ENCODE assay signal across 24 cellular contexts in the genomic region with DNA sequence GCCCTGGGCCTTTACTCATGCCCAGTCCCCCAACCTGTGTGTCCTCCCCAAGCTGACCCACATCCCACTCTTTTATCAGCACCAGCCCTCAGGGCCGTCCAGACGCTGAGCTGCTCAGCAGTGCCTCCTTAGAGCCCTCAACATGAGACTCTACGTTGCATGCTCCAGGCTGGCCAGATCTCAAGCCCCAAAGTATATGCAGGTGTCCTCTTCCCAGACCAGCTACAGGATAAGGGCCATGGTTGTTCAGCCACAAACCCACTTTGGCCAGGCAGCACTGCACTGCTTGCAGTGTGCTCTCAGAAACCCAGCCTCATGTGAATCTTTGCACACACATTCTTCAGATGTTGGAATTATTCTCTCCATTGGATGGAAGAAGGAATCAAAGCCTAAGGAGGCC.
"Had no signal": no experiment of that assay in that cellular context is flagged by ENCODE, and none has a peak within 500 bp of the region (broad histone marks: within the 10 kb centered on the region; RNA-seq: fewer than 3 reads in every experiment).

No MANE protein-coding gene starts in this region.

- H3K79me2 ChIP-seq: parathyroid adenoma had no signal

- H3K9ac ChIP-seq: parathyroid adenoma had no signal

- H3K9me3 ChIP-seq: psoas muscle, right lobe of liver, sigmoid colon, stomach, thoracic aorta, thyroid gland, transverse colon, upper lobe of right lung, uterus had no signal

- H3K36me3 ChIP-seq: right lobe of liver, sigmoid colon, stomach, thoracic aorta, thyroid gland, transverse colon, upper lobe of right lung, uterus had no signal

- H3K27ac ChIP-seq: parathyroid adenoma, psoas muscle, right lobe of liver, sigmoid colon, stomach, thoracic aorta, thyroid gland, transverse colon, upper lobe of right lung, uterus had no signal

- FAIRE-seq: small intestine had no signal

- H3K27me3 ChIP-seq: right lobe of liver, sigmoid colon, stomach, thyroid gland, upper lobe of right lung, uterus had no signal

- H3K9me3 Mint-ChIP-seq: naive B cell; naive thymus-derived CD8-positive, alpha-beta T cell; nephron progenitor cell; neural crest cell; stimulated activated effector memory CD8-positive, alpha-beta T cell treated with anti-CD3 and anti-CD28 coated beads, Interleukin-12 subunit alpha, Interleukin-12 subunit beta, amount 100 ng/mL, for 72 hours; stimulated activated naive B cell treated with anti-CD40 and anti-IgM and Interleukin-4, amounts not matched to agents 10 μg/mL and 1 μg/mL and 100 μg/mL, for 72 hours; stimulated activated naive CD8-positive, alpha-beta T cell treated with anti-CD3 and anti-CD28 coated beads, Interleukin-15, Interleukin-2, amounts not matched to agents 100 ng/mL and 50 ng/mL, for 24 hours; type B pancreatic cell had no signal

- H3K4me3 ChIP-seq: psoas muscle, right lobe of liver, sigmoid colon, stomach, thoracic aorta, thyroid gland, transverse colon, upper lobe of right lung, uterus had no signal

- ATAC-seq: psoas muscle; right cardiac atrium; right lobe of liver; stimulated activated effector memory CD8-positive, alpha-beta T cell treated with anti-CD3 and anti-CD28 coated beads, Interleukin-12 subunit alpha, Interleukin-12 subunit beta, amount 100 ng/mL, for 72 hours; stimulated activated naive B cell treated with anti-CD40 and anti-IgM and Interleukin-4, amounts not matched to agents 10 μg/mL and 1 μg/mL and 100 μg/mL, for 72 hours; upper lobe of right lung had no signal

- H3K27ac Mint-ChIP-seq: nephron progenitor cell; progenitor cell of endocrine pancreas; stimulated activated effector memory CD8-positive, alpha-beta T cell treated with anti-CD3 and anti-CD28 coated beads, Interleukin-12 subunit alpha, Interleukin-12 subunit beta, amount 100 ng/mL, for 72 hours; stimulated activated naive B cell treated with anti-CD40 and anti-IgM and Interleukin-4, amounts not matched to agents 10 μg/mL and 1 μg/mL and 100 μg/mL, for 72 hours; stimulated activated naive CD8-positive, alpha-beta T cell treated with anti-CD3 and anti-CD28 coated beads, Interleukin-15, Interleukin-2, amounts not matched to agents 100 ng/mL and 50 ng/mL, for 24 hours; type B pancreatic cell had no signal

- H3K4me3 Mint-ChIP-seq: naive thymus-derived CD8-positive, alpha-beta T cell; nephron progenitor cell; neural crest cell; stimulated activated effector memory CD8-positive, alpha-beta T cell treated with anti-CD3 and anti-CD28 coated beads, Interleukin-12 subunit alpha, Interleukin-12 subunit beta, amount 100 ng/mL, for 72 hours; stimulated activated naive B cell treated with anti-CD40 and anti-IgM and Interleukin-4, amounts not matched to agents 10 μg/mL and 1 μg/mL and 100 μg/mL, for 72 hours; stimulated activated naive CD8-positive, alpha-beta T cell treated with anti-CD3 and anti-CD28 coated beads, Interleukin-15, Interleukin-2, amounts not matched to agents 100 ng/mL and 50 ng/mL, for 24 hours; type B pancreatic cell had no signal

- H3K36me3 Mint-ChIP-seq: naive B cell; naive thymus-derived CD8-positive, alpha-beta T cell; stimulated activated effector memory CD8-positive, alpha-beta T cell treated with anti-CD3 and anti-CD28 coated beads, Interleukin-12 subunit alpha, Interleukin-12 subunit beta, amount 100 ng/mL, for 72 hours; stimulated activated naive B cell treated with anti-CD40 and anti-IgM and Interleukin-4, amounts not matched to agents 10 μg/mL and 1 μg/mL and 100 μg/mL, for 72 hours; type B pancreatic cell had no signal

- H3K4me1 ChIP-seq: parathyroid adenoma had no signal

- DNase-seq: naive B cell; occipital lobe; psoas muscle; right cardiac atrium; right lobe of liver; sigmoid colon; small intestine; stimulated activated CD4-positive, alpha-beta T cell treated with anti-CD3 and anti-CD28 coated beads, Interleukin-2, amount 100 ng/mL, for 48 hours; stimulated activated naive B cell treated with anti-CD40 and anti-IgM and Interleukin-4, amounts not matched to agents 10 μg/mL and 1 μg/mL and 100 μg/mL, for 72 hours; stimulated activated naive CD4-positive, alpha-beta T cell treated with Interleukin-2 at 50 U/mL for 16 hours; stomach; thyroid gland; transverse colon; upper lobe of right lung; uterus had no signal

- H2AFZ ChIP-seq: parathyroid adenoma had no signal
